ENCODE assay signal across 15 cellular contexts in the genomic region with DNA sequence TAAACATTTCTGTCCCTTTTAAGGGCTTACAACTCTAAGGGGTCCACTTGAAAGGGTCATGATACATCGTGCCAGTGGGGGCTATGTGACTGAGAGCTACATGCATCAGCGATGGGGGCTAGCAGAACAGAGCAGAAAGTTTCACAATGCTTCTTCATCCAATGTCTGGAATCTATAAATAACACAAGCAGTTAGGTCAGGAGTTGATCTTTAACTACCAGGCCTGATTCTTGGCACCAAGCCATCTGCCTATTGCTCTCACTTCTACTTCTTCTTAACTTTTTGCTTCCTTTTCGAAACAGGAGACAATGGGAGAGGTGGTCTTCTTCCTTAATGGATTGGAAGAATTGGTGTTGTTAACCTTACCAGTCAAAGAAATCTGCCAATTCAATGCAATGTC.
"Had no signal": no experiment of that assay in that cellular context is flagged by ENCODE, and none has a peak within 500 bp of the region (broad histone marks: within the 10 kb centered on the region; RNA-seq: fewer than 3 reads in every experiment).

No MANE protein-coding gene starts in this region.

- H3K27me3 Mint-ChIP-seq: activated naive CD4-positive, alpha-beta T cell treated with anti-CD3 and anti-CD28 coated beads, Interleukin-2, amount 50 U/mL, for 24 hours; stimulated activated naive CD8-positive, alpha-beta T cell treated with anti-CD3 and anti-CD28 coated beads, Interleukin-15, amount 100 ng/mL, for 72 hours had no signal

- ATAC-seq: heart right ventricle; left ventricle myocardium superior; stimulated activated naive CD8-positive, alpha-beta T cell treated with anti-CD3 and anti-CD28 coated beads, Interleukin-15, amount 100 ng/mL, for 72 hours; upper lobe of right lung had no signal

- H3K9me3 Mint-ChIP-seq: activated naive CD4-positive, alpha-beta T cell treated with anti-CD3 and anti-CD28 coated beads, Interleukin-2, amount 50 U/mL, for 24 hours had no signal

- DNase-seq: activated CD4-positive, alpha-beta T cell treated with anti-CD3 and anti-CD28 coated beads, Interleukin-2, amount 50 U/mL, for 1 hour; caudate nucleus; colonic mucosa; effector CD4-positive, alpha-beta T cell; heart right ventricle; left ventricle myocardium superior; ovary; stimulated activated CD4-positive, alpha-beta T cell treated with anti-CD3 and anti-CD28 coated beads, Interleukin-4, amount 100 ng/mL, for 4 hours; stimulated activated naive CD8-positive, alpha-beta T cell treated with anti-CD3 and anti-CD28 coated beads, Interleukin-15, amount 100 ng/mL, for 72 hours; testis; upper lobe of right lung had no signal

- H3K36me3 Mint-ChIP-seq: activated naive CD4-positive, alpha-beta T cell treated with anti-CD3 and anti-CD28 coated beads, Interleukin-2, amount 50 U/mL, for 24 hours had no signal

- H3K4me3 Mint-ChIP-seq: activated naive CD4-positive, alpha-beta T cell treated with anti-CD3 and anti-CD28 coated beads, Interleukin-2, amount 50 U/mL, for 24 hours; stimulated activated naive CD8-positive, alpha-beta T cell treated with anti-CD3 and anti-CD28 coated beads, Interleukin-15, amount 100 ng/mL, for 72 hours had no signal

- H3K4me1 Mint-ChIP-seq: activated naive CD4-positive, alpha-beta T cell treated with anti-CD3 and anti-CD28 coated beads, Interleukin-2, amount 50 U/mL, for 24 hours; stimulated activated naive CD8-positive, alpha-beta T cell treated with anti-CD3 and anti-CD28 coated beads, Interleukin-15, amount 100 ng/mL, for 72 hours had no signal

- H3K27ac Mint-ChIP-seq: activated naive CD4-positive, alpha-beta T cell treated with anti-CD3 and anti-CD28 coated beads, Interleukin-2, amount 50 U/mL, for 24 hours; stimulated activated naive CD8-positive, alpha-beta T cell treated with anti-CD3 and anti-CD28 coated beads, Interleukin-15, amount 100 ng/mL, for 72 hours had no signal

- FAIRE-seq: endothelial cell of umbilical vein, frontal cortex, keratinocyte had no signal
